ENCODE assay signal across 9 cellular contexts in genomic region chr13:113862191-113862765, GRCh38. TPM values are rescaled to one million over a fixed set of nuclear protein-coding genes. Genes with fewer than 3 reads are reported as not detected.
DNase-seq lines count a peak whose midpoint lies in the region; ATAC-seq and TF ChIP-seq lines count a peak whose summit lies in the region.
"Had no signal": no experiment of that assay in that cellular context is flagged by ENCODE, and none has a peak within 500 bp of the region (broad histone marks: within the 10 kb centered on the region; RNA-seq: fewer than 3 reads in every experiment).

No MANE protein-coding gene starts in this region.

- H3K9ac ChIP-seq in colonic mucosa (ENCODE audit: low read depth in 2 of 2, low read length in 2 of 2) = peak overlapping the region; percentile 83 to 90
- no peak overlapping the region for H3K9ac ChIP-seq in muscle layer of colon (ENCODE audit: low read length)

- TF ChIP-seq POLR2A in vagina (IDR thresholded peaks at IDR 0.05) = no peak

- H3K27me3 ChIP-seq in colonic mucosa (no peaks in the 10 kb centered on the region), muscle layer of colon (ENCODE audit: control insufficient read depth in 1 of 2, insufficient read depth in 2 of 2, low read length in 2 of 2) (no peaks in the 10 kb centered on the region), vagina (no peaks in the 10 kb centered on the region)

- TF ChIP-seq CTCF in colonic mucosa (IDR thresholded peaks at IDR 0.05) (no peak), vagina (IDR thresholded peaks at IDR 0.05) (no peak)

- no peaks in the 10 kb centered on the region for H3K36me3 Mint-ChIP-seq in activated naive CD4-positive, alpha-beta T cell treated with anti-CD3 and anti-CD28 coated beads, Interleukin-2, amount 50 U/mL, for 24 hours

- intact Hi-C loops in colonic mucosa (cut with DNase I) = no loop called here
- intact Hi-C loops in vagina (cut with DNase I) = loop anchor here (10.0 kb wide), 1 partner anchor 63 kb away; no protein-coding TSS in a partner anchor

- H3K4me3 ChIP-seq in colonic mucosa = peak overlapping the region; percentile 80
- H3K4me3 ChIP-seq in muscle layer of colon (ENCODE audit: low read depth in 1 of 2, low read length in 2 of 2) = peak overlapping the region in 1 of 2 donors; percentile 49
- H3K4me3 ChIP-seq in vagina = peak overlapping the region; percentile 63 to 98

- no peak for DNase-seq in activated naive CD4-positive, alpha-beta T cell treated with Interleukin-2 at 50 U/mL for 16 hours
- DNase-seq in colonic mucosa (peak; percentile 43), vagina (ENCODE audit: extremely low spot score in 2 of 2) (no peak), LoVo (ENCODE audit: low spot score) (no peak), globus pallidus (ENCODE audit: low spot score) (no peak)
- DNase-seq: Karpas-422 had no signal

- H3K36me3 ChIP-seq in colonic mucosa = no peaks in the 10 kb centered on the region
- H3K36me3 ChIP-seq in muscle layer of colon (ENCODE audit: insufficient read depth, low read length) = no peaks in the 10 kb centered on the region
- H3K36me3 ChIP-seq in vagina = no peaks in the 10 kb centered on the region

- peak overlapping the region; percentile 84 for H3K27ac ChIP-seq in colonic mucosa
- peak overlapping the region; percentile 82 for H3K27ac ChIP-seq in muscle layer of colon (ENCODE audit: low read depth, low read length)
- H3K27ac ChIP-seq in vagina = peak overlapping the region; percentile 95

- ATAC-seq in HG03432 (IDR thresholded peaks at IDR 0.05; ENCODE audit: unreplicated experiment) = no peak

- H3K27me3 Mint-ChIP-seq in activated naive CD4-positive, alpha-beta T cell treated with anti-CD3 and anti-CD28 coated beads, Interleukin-2, amount 50 U/mL, for 24 hours = peaks cover 19% of the 10 kb centered on the region

- no peak overlapping the region for H3K27ac Mint-ChIP-seq in activated naive CD4-positive, alpha-beta T cell treated with anti-CD3 and anti-CD28 coated beads, Interleukin-2, amount 50 U/mL, for 24 hours

- peaks cover 25% of the 10 kb centered on the region for H3K4me1 ChIP-seq in colonic mucosa
- H3K4me1 ChIP-seq in muscle layer of colon (ENCODE audit: insufficient read depth, low read length) = peaks cover 7% of the 10 kb centered on the region
- peaks cover 51% of the 10 kb centered on the region for H3K4me1 ChIP-seq in vagina

- no peaks in the 10 kb centered on the region for H3K9me3 ChIP-seq in colonic mucosa
- no peaks in the 10 kb centered on the region for H3K9me3 ChIP-seq in muscle layer of colon (ENCODE audit: low read length)
- H3K9me3 ChIP-seq in vagina = no peaks in the 10 kb centered on the region

- H3K9me3 Mint-ChIP-seq in activated naive CD4-positive, alpha-beta T cell treated with anti-CD3 and anti-CD28 coated beads, Interleukin-2, amount 50 U/mL, for 24 hours = no peaks in the 10 kb centered on the region

- peak overlapping the region; percentile 80 for H3K4me3 Mint-ChIP-seq in activated naive CD4-positive, alpha-beta T cell treated with anti-CD3 and anti-CD28 coated beads, Interleukin-2, amount 50 U/mL, for 24 hours

- peaks cover 6% of the 10 kb centered on the region for H3K4me1 Mint-ChIP-seq in activated naive CD4-positive, alpha-beta T cell treated with anti-CD3 and anti-CD28 coated beads, Interleukin-2, amount 50 U/mL, for 24 hours

RNA-seq across cellular contexts. Expression of gene GAS6, which starts 1.6 kb away (rescaled TPM):
- 100 to 1,000 TPM; 118 to 121 TPM for total RNA-seq in colonic mucosa
- total RNA-seq in vagina = 215 TPM
